ENCODE assay signal across 8 cellular contexts in the genomic region with DNA sequence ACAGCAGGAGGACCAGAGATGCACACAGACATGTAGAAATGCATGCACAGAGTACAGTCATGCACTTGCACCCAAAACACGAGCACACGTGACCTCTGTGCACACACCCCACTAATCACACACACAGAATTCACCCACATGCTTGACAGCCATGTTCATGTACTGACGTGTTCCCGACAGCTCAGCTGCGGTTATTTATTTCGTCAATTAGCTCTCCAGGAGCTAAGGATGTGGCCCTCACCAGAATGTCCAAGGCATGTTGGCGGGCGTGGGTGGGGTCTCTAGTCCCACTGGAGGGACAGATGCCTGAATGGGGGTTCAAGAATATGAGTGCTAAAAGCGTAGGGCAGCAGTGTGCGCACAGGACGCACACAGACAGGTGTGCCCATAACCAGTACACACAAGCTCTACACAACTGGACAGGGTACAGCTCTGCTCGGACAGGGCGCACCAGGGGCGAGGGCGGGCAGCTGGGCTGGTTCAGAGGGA. TPM values are rescaled to one million over a fixed set of nuclear protein-coding genes. Genes with fewer than 3 reads are reported as not detected.
DNase-seq lines count a peak whose midpoint lies in the region; ATAC-seq lines count a peak whose summit lies in the region.

No MANE protein-coding gene starts in this region.

- H3K36me3 Mint-ChIP-seq in activated naive CD8-positive, alpha-beta T cell treated with anti-CD3 and anti-CD28 coated beads, Interleukin-2, amount 10 ng/mL, durations not matched to agents 7 days and 5 days, result peaks cover 21% of the 10 kb centered on the region
- peaks cover 31% of the 10 kb centered on the region for H3K36me3 Mint-ChIP-seq in stimulated activated naive CD8-positive, alpha-beta T cell treated with anti-CD3 and anti-CD28 coated beads, Interleukin-15, Interleukin-2, amounts not matched to agents 100 ng/mL and 50 ng/mL, for 24 hours (ENCODE audit: low read depth)

- H3K4me1 Mint-ChIP-seq in activated naive CD8-positive, alpha-beta T cell treated with anti-CD3 and anti-CD28 coated beads, Interleukin-2, amount 10 ng/mL, durations not matched to agents 7 days and 5 days, result peaks cover 52% of the 10 kb centered on the region
- peaks cover 65% of the 10 kb centered on the region for H3K4me1 Mint-ChIP-seq in stimulated activated naive CD8-positive, alpha-beta T cell treated with anti-CD3 and anti-CD28 coated beads, Interleukin-15, Interleukin-2, amounts not matched to agents 100 ng/mL and 50 ng/mL, for 24 hours (ENCODE audit: low read depth)

- H3K4me1 ChIP-seq in HUES6 (ENCODE audit: control insufficient read depth, insufficient read depth, low read length), result peaks cover 19% of the 10 kb centered on the region
- H3K4me1 ChIP-seq in iPS-20b (ENCODE audit: insufficient read depth, low read length), result peaks cover 9% of the 10 kb centered on the region

- POLR2A ChIA-PET in activated naive CD8-positive, alpha-beta T cell treated with anti-CD3 and anti-CD28 coated beads, Interleukin-2, amount 10 ng/mL, durations not matched to agents 7 days and 5 days (lab: Charles Lee), result interaction anchor here (0.6 to 3.8 kb wide), 23 partner anchors 9 to 460 kb away, joined by 3 to 142 read pairs (median 5); partner anchors contain the start of genes C20orf204, OPRL1, PPDPF and PTK6

- DNase-seq in activated CD8-positive, alpha-beta memory T cell treated with anti-CD3 and anti-CD28 coated beads for 24 hours, result peak; percentile 74
- DNase-seq in activated CD8-positive, alpha-beta memory T cell treated with anti-CD3 and anti-CD28 coated beads, Interleukin-2, amount 50 U/mL, for 4 hours, result no peak
- DNase-seq in activated naive CD8-positive, alpha-beta T cell treated with anti-CD3 and anti-CD28 coated beads, Interleukin-2, amount 10 ng/mL, durations not matched to agents 7 days and 5 days, result no peak
- no peak for DNase-seq in NK-92 treated with Interleukin-12 subunit alpha and Interleukin-12 subunit beta, amount 100 ng/mL, for 24 hours (lab: John Stamatoyannopoulos, UW)

- no peaks in the 10 kb centered on the region for H3K9me3 ChIP-seq in HUES6 (ENCODE audit: control insufficient read depth, insufficient read depth, low read depth, low read length)
- H3K9me3 ChIP-seq in iPS-20b (ENCODE audit: insufficient read depth, low read depth, low read length), result no peaks in the 10 kb centered on the region

- H3K36me3 ChIP-seq in HUES6 (ENCODE audit: control insufficient read depth, insufficient read depth, low read length) (peaks cover 26% of the 10 kb centered on the region), iPS-20b (ENCODE audit: insufficient read depth, low read depth, low read length) (peaks cover 21% of the 10 kb centered on the region)

- H3K9ac ChIP-seq in HUES6 (ENCODE audit: low read length) (no peak overlapping the region), iPS-20b (ENCODE audit: low read depth, low read length) (no peak overlapping the region)

- peak overlapping the region; percentile 96 for H3K4me3 Mint-ChIP-seq in activated naive CD8-positive, alpha-beta T cell treated with anti-CD3 and anti-CD28 coated beads, Interleukin-2, amount 10 ng/mL, durations not matched to agents 7 days and 5 days
- H3K4me3 Mint-ChIP-seq in stimulated activated naive CD8-positive, alpha-beta T cell treated with anti-CD3 and anti-CD28 coated beads, Interleukin-15, Interleukin-2, amounts not matched to agents 100 ng/mL and 50 ng/mL, for 24 hours, result peak overlapping the region; percentile 94

- H3K27ac ChIP-seq in HUES6 (ENCODE audit: low read depth, low read length) (no peak overlapping the region), iPS-20b (ENCODE audit: low read length) (no peak overlapping the region)

- ATAC-seq in activated naive CD8-positive, alpha-beta T cell treated with anti-CD3 and anti-CD28 coated beads, Interleukin-2, amount 10 ng/mL, durations not matched to agents 7 days and 5 days (ENCODE audit: low read depth), result peak; percentile 7
- ATAC-seq in HG03039 (IDR thresholded peaks at IDR 0.05; ENCODE audit: unreplicated experiment), result no peak

- H3K27ac Mint-ChIP-seq in activated naive CD8-positive, alpha-beta T cell treated with anti-CD3 and anti-CD28 coated beads, Interleukin-2, amount 10 ng/mL, durations not matched to agents 7 days and 5 days, result peak overlapping the region; percentile 98
- peak overlapping the region; percentile 97 for H3K27ac Mint-ChIP-seq in stimulated activated naive CD8-positive, alpha-beta T cell treated with anti-CD3 and anti-CD28 coated beads, Interleukin-15, Interleukin-2, amounts not matched to agents 100 ng/mL and 50 ng/mL, for 24 hours

- H3K27me3 ChIP-seq in HUES6 (ENCODE audit: control insufficient read depth, insufficient read depth, low read length) (peaks cover 13% of the 10 kb centered on the region), iPS-20b (ENCODE audit: insufficient read depth, low read length) (peaks cover 14% of the 10 kb centered on the region)

- no peaks in the 10 kb centered on the region for H3K9me3 Mint-ChIP-seq in activated naive CD8-positive, alpha-beta T cell treated with anti-CD3 and anti-CD28 coated beads, Interleukin-2, amount 10 ng/mL, durations not matched to agents 7 days and 5 days
- no peaks in the 10 kb centered on the region for H3K9me3 Mint-ChIP-seq in stimulated activated naive CD8-positive, alpha-beta T cell treated with anti-CD3 and anti-CD28 coated beads, Interleukin-15, Interleukin-2, amounts not matched to agents 100 ng/mL and 50 ng/mL, for 24 hours

- peak overlapping the region; percentile 98 for H3K4me3 ChIP-seq in HUES6 (ENCODE audit: low read depth, low read length)
- peak overlapping the region; percentile 98 for H3K4me3 ChIP-seq in iPS-20b (ENCODE audit: low read length)

- H3K27me3 Mint-ChIP-seq in activated naive CD8-positive, alpha-beta T cell treated with anti-CD3 and anti-CD28 coated beads, Interleukin-2, amount 10 ng/mL, durations not matched to agents 7 days and 5 days, result no peaks in the 10 kb centered on the region
- no peaks in the 10 kb centered on the region for H3K27me3 Mint-ChIP-seq in stimulated activated naive CD8-positive, alpha-beta T cell treated with anti-CD3 and anti-CD28 coated beads, Interleukin-15, Interleukin-2, amounts not matched to agents 100 ng/mL and 50 ng/mL, for 24 hours

RNA-seq across cellular contexts. Expression of gene PRPF6, which starts 0.6 kb away (rescaled TPM):
- 10 to 100 TPM; 76.7 to 78.4 TPM for total RNA-seq in activated naive CD8-positive, alpha-beta T cell treated with anti-CD3 and anti-CD28 coated beads, Interleukin-2, amount 10 ng/mL, durations not matched to agents 7 days and 5 days

RNA-seq across cellular contexts. Expression of gene SAMD10, which starts 0.9 kb away (rescaled TPM):
- 10 to 100 TPM; 16.2 to 18.8 TPM for total RNA-seq in activated naive CD8-positive, alpha-beta T cell treated with anti-CD3 and anti-CD28 coated beads, Interleukin-2, amount 10 ng/mL, durations not matched to agents 7 days and 5 days

RNA-seq across cellular contexts. Expression of gene ZNF512B, which starts 10.6 kb away (rescaled TPM):
- total RNA-seq in activated naive CD8-positive, alpha-beta T cell treated with anti-CD3 and anti-CD28 coated beads, Interleukin-2, amount 10 ng/mL, durations not matched to agents 7 days and 5 days, result 10 to 100 TPM; 15.4 TPM

RNA-seq across cellular contexts. Expression of gene UCKL1, which starts 24.1 kb away (rescaled TPM):
- 10 to 100 TPM; 45.0 to 48.4 TPM for total RNA-seq in activated naive CD8-positive, alpha-beta T cell treated with anti-CD3 and anti-CD28 coated beads, Interleukin-2, amount 10 ng/mL, durations not matched to agents 7 days and 5 days

RNA-seq across cellular contexts. Expression of gene C20orf204, which starts 55.6 kb away (rescaled TPM):
- 1 to 10 TPM; 9.7 to 9.8 TPM for total RNA-seq in activated naive CD8-positive, alpha-beta T cell treated with anti-CD3 and anti-CD28 coated beads, Interleukin-2, amount 10 ng/mL, durations not matched to agents 7 days and 5 days
